Comparison of ENCODE assay signal across 9 cellular contexts in genomic region chr5:73312146-73312871, GRCh38.
DNase-seq lines count a peak whose midpoint lies in the region; ATAC-seq and TF ChIP-seq lines count a peak whose summit lies in the region.
"Had no signal": no experiment of that assay in that cellular context is flagged by ENCODE, and none has a peak within 500 bp of the region (broad histone marks: within the 10 kb centered on the region; RNA-seq: fewer than 3 reads in every experiment).

No MANE protein-coding gene starts in this region.

- ATAC-seq in Right ventricle myocardium superior (ENCODE audit: poor library complexity): no peak
- ATAC-seq in T-helper 17 cell: peak; percentile 55
- no peak for ATAC-seq in foreskin keratinocyte
- no peak for ATAC-seq in GM18517 (IDR thresholded peaks at IDR 0.05; ENCODE audit: unreplicated experiment)

- H3K4me1 Mint-ChIP-seq in T-helper 17 cell: no peaks in the 10 kb centered on the region

- H3K4ac ChIP-seq in neuronal stem cell (ENCODE audit: low read length): no peak overlapping the region

- no peak for TF ChIP-seq EP300 in transverse colon (IDR thresholded peaks at IDR 0.05; ENCODE audit: low read depth)

- no peak overlapping the region for H3K9ac ChIP-seq in neuronal stem cell (ENCODE audit: low read depth, low read length, poor library complexity)

- H2BK5ac ChIP-seq in neuronal stem cell (ENCODE audit: low read length): no peak overlapping the region

- no peaks in the 10 kb centered on the region for H3K4me1 ChIP-seq in cardiac muscle cell (ENCODE audit: low read depth)
- H3K4me1 ChIP-seq in foreskin keratinocyte: peaks cover 3% of the 10 kb centered on the region
- H3K4me1 ChIP-seq in transverse colon: peaks cover 0 to 5% (median 2%) of the 10 kb centered on the region in 4 donors
- peaks cover 0 to 3% of the 10 kb centered on the region in 2 donors for H3K4me1 ChIP-seq in neuronal stem cell (ENCODE audit: control insufficient read depth in 2 of 2, insufficient read depth in 1 of 2, low read depth in 1 of 2, low read length in 2 of 2)

- TF ChIP-seq POLR2A in transverse colon (IDR thresholded peaks at IDR 0.05): no peak

- WGBS in transverse colon (ENCODE audit: low coverage in 1 of 2), 2 donors: 38 to 39% methylated on average over 8 to 13 of the region's 13 CpGs
- no CpG with 5 or more reads among the region's 13 CpGs for WGBS in neuronal stem cell (ENCODE audit: extremely low coverage in 2 of 2, insufficient read length in 2 of 2, insufficient replicate concordance in 1 of 2), 2 donors

- no peak overlapping the region for H3K4me3 Mint-ChIP-seq in T-helper 17 cell

- H2BK15ac ChIP-seq in neuronal stem cell (ENCODE audit: low read length): no peak overlapping the region

- peak in 1 of 2 donors; percentile 94 for DNase-seq in cardiac muscle cell (ENCODE audit: low read depth in 1 of 2, low spot score in 1 of 2)
- no peak for DNase-seq in Right ventricle myocardium superior
- DNase-seq in T-helper 17 cell: no peak
- DNase-seq in foreskin keratinocyte: no peak
- DNase-seq in transverse colon: peak; percentile 22
- no peak for DNase-seq in NCI-H2171 treated with DMSO at 0.1 percent for 48 hours (lab: John Stamatoyannopoulos, UW)
- no peak for DNase-seq in neuronal stem cell (ENCODE audit: low spot score)
- DNase-seq: spleen had no signal

- H3K79me1 ChIP-seq in neuronal stem cell (ENCODE audit: low read depth, low read length): no peaks in the 10 kb centered on the region

- H3K27ac ChIP-seq in cardiac muscle cell: no peak overlapping the region
- H3K27ac ChIP-seq in foreskin keratinocyte: peak overlapping the region; percentile 45
- H3K27ac ChIP-seq in transverse colon: no peak overlapping the region
- H3K27ac ChIP-seq in neuronal stem cell (replicated peaks; ENCODE audit: low read length): no peak overlapping the region
- H3K27ac ChIP-seq: spleen had no signal

- intact Hi-C loops in Right ventricle myocardium superior (cut with DNase I): no loop called here
- intact Hi-C loops in transverse colon (cut with DNase I; ENCODE audit: low total_unique reads): no loop called here

- peak; percentile 60 for TF ChIP-seq CTCF in cardiac muscle cell (IDR thresholded peaks at IDR 0.05; ENCODE audit: low read depth, low read length)
- peak; percentile 34 for TF ChIP-seq CTCF in foreskin keratinocyte (conservative IDR thresholded peaks at IDR 0.05)
- TF ChIP-seq CTCF in transverse colon (IDR thresholded peaks at IDR 0.05): peak in 1 of 5 experiments; percentile 6

- peaks cover 2% of the 10 kb centered on the region for H3K36me3 Mint-ChIP-seq in T-helper 17 cell (ENCODE audit: low read depth)

- no peak overlapping the region for H3K27ac Mint-ChIP-seq in T-helper 17 cell

- H4K8ac ChIP-seq in neuronal stem cell (ENCODE audit: low read depth, low read length): no peak overlapping the region

- H3K27me3 ChIP-seq in cardiac muscle cell: peaks cover 64% of the 10 kb centered on the region
- H3K27me3 ChIP-seq in foreskin keratinocyte: no peaks in the 10 kb centered on the region
- H3K27me3 ChIP-seq in transverse colon: peaks cover 97% of the 10 kb centered on the region
- H3K27me3 ChIP-seq in neuronal stem cell (ENCODE audit: control insufficient read depth in 3 of 3, insufficient read depth in 3 of 3, low read depth in 1 of 3, low read length in 3 of 3): peaks cover 0 to 63% (median 42%) of the 10 kb centered on the region in 3 experiments

- in situ Hi-C loops in transverse colon (cut with MboI; ENCODE audit: low pct_ligation_motif_present in 1 of 4, low pct_unique_long_range_greater_than_20kb in 1 of 4, low sequenced_read_pairs in 3 of 4): loop anchor here in 1 of 4 donors (25.0 kb wide), 1 partner anchor 125 kb away; the partner anchor contains the start of gene FOXD1

- no peak overlapping the region for H3K23ac ChIP-seq in neuronal stem cell (ENCODE audit: low read depth, low read length, poor library complexity)

- no peak overlapping the region for H2BK120ac ChIP-seq in neuronal stem cell (ENCODE audit: low read depth, low read length)

- H3K4me3 ChIP-seq in cardiac muscle cell (no peak overlapping the region), transverse colon (no peak overlapping the region), neuronal stem cell (ENCODE audit: low read length in 2 of 2) (no peak overlapping the region)
- H3K4me3 ChIP-seq: spleen had no signal

- H3K4me2 ChIP-seq in neuronal stem cell (ENCODE audit: insufficient read depth, low read length, poor library complexity, severe bottlenecking): no peak overlapping the region

- peaks cover 80% of the 10 kb centered on the region for H3K27me3 Mint-ChIP-seq in T-helper 17 cell

- no peak overlapping the region for H2AK5ac ChIP-seq in neuronal stem cell (ENCODE audit: low read depth, low read length)

- H3K36me3 ChIP-seq in cardiac muscle cell (no peaks in the 10 kb centered on the region), transverse colon (no peaks in the 10 kb centered on the region), neuronal stem cell (replicated peaks in 1 of 2; ENCODE audit: control insufficient read depth in 2 of 2, insufficient read depth in 2 of 2, low read length in 2 of 2) (no peaks in the 10 kb centered on the region)
- H3K36me3 ChIP-seq: spleen had no signal

- no peak overlapping the region for H2AFZ ChIP-seq in neuronal stem cell (ENCODE audit: low read length)

- H3K9me3 ChIP-seq in cardiac muscle cell (ENCODE audit: low read depth) (no peaks in the 10 kb centered on the region), T-helper 17 cell (ENCODE audit: control insufficient read depth, low read length, poor library complexity, severe bottlenecking) (no peaks in the 10 kb centered on the region), transverse colon (no peaks in the 10 kb centered on the region), neuronal stem cell (replicated peaks in 1 of 2; ENCODE audit: control insufficient read depth in 2 of 2, insufficient read depth in 1 of 2, low read depth in 1 of 2, low read length in 2 of 2) (no peaks in the 10 kb centered on the region)
- H3K9me3 ChIP-seq: spleen had no signal

- no peak overlapping the region for H2BK12ac ChIP-seq in neuronal stem cell (ENCODE audit: low read length)

- H4K91ac ChIP-seq in neuronal stem cell (ENCODE audit: low read depth, low read length, poor library complexity): no peak overlapping the region

- no peak overlapping the region for H3K14ac ChIP-seq in neuronal stem cell (ENCODE audit: low read length)

- H3K18ac ChIP-seq in neuronal stem cell (ENCODE audit: low read length): no peak overlapping the region
